In the genomic region with DNA sequence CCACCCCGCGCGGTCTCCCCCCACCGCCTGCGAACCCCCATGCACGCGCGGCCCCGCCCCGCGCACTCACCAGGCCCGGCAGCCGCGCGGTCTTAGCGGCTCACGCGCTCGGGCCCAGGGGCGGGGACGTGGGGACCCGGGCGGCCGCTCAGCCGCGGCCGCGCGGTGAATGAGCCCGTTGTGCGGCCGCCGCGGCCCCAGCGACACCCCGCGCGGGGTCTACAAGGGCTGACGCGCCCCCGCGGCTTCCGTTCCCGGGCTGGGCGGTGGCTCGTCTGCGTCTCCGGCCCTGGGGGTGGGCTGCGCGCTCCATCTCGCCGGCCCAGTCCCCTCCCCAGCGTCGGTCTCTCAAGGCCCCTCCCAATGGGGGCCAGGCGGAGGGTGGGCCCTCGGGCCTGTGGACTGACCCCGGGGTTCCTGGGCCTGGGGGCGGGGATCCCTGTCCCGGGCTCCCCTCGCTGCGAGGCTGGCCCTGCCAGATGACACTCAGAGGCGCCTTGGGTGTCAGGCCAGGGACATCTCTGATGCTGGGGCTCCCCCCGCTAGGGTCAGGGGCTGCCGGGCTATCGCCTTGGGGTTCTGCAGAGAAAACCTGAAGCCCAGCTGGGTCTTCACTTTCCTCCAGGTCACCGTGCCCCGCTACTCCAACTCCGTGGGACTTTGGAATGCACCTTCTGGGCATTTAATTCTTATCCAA, we compare ENCODE assay signal across 10 cellular contexts. TPM values are rescaled to one million over a fixed set of nuclear protein-coding genes. Genes with fewer than 3 reads are reported as not detected.
DNase-seq lines count a peak whose midpoint lies in the region; ATAC-seq, FAIRE-seq and TF ChIP-seq lines count a peak whose summit lies in the region.
"Had no signal": no experiment of that assay in that cellular context is flagged by ENCODE, and none has a peak within 500 bp of the region (broad histone marks: within the 10 kb centered on the region; RNA-seq: fewer than 3 reads in every experiment).

No MANE protein-coding gene starts in this region.

- H3K36me3 Mint-ChIP-seq in CD4-positive, alpha-beta T cell (ENCODE audit: low read depth): no peaks in the 10 kb centered on the region

- H3K27ac ChIP-seq in CD4-positive, alpha-beta T cell (ENCODE audit: low read depth, low read length): no peak overlapping the region
- H3K27ac ChIP-seq in SK-N-MC (no peak overlapping the region), pancreas (no peak overlapping the region)
- H3K27ac ChIP-seq: uterus had no signal

- H3K36me3 ChIP-seq in SK-N-MC (ENCODE audit: insufficient read depth, low read length) (no peaks in the 10 kb centered on the region), pancreas (no peaks in the 10 kb centered on the region)
- H3K36me3 ChIP-seq: uterus had no signal

- DNase-seq in CD4-positive, alpha-beta T cell: no peak
- DNase-seq in SK-N-MC (ENCODE audit: low read depth, low spot score) (no peak), Right ventricle myocardium superior (no peak), pancreas (peak in 3 of 6 donors; percentile 48 to 74 (median 72)), GM12892 (ENCODE audit: insufficient read length) (no peak)
- DNase-seq: NCI-H1694, uterus had no signal

- POLR2A ChIA-PET in CD4-positive, alpha-beta T cell (lab: Charles Lee): no interaction called here

- peaks cover 43% of the 10 kb centered on the region for H3K27me3 ChIP-seq in CD4-positive, alpha-beta T cell (ENCODE audit: control insufficient read depth, insufficient read depth, low read length)
- H3K27me3 ChIP-seq in pancreas: peaks cover 0 to 7% (median 2%) of the 10 kb centered on the region in 4 donors

- H3K4me3 ChIP-seq in SK-N-MC: peak overlapping the region; percentile 33; the same call in 1 of the 2 replicates
- peak overlapping the region in 3 of 4 donors; percentile 14 to 47 (median 39) for H3K4me3 ChIP-seq in pancreas

- H3K9me3 Mint-ChIP-seq in CD4-positive, alpha-beta T cell: no peaks in the 10 kb centered on the region

- no peak for TF ChIP-seq POLR2A in GM12892 (IDR thresholded peaks at IDR 0.05; ENCODE audit: low read depth, low read length)

- no peak for FAIRE-seq in pancreas (lab: Jason Lieb, UNC)
- no peak for FAIRE-seq in GM12892 (lab: Jason Lieb, UNC)

- no peaks in the 10 kb centered on the region for H3K9me3 ChIP-seq in CD4-positive, alpha-beta T cell (ENCODE audit: control insufficient read depth, low read length)
- H3K9me3 ChIP-seq in SK-N-MC (ENCODE audit: low read depth, low read length) (no peaks in the 10 kb centered on the region), pancreas (no peaks in the 10 kb centered on the region)
- H3K9me3 ChIP-seq: uterus had no signal

- CTCF ChIA-PET in CD4-positive, alpha-beta T cell (lab: Charles Lee): interaction anchor here (1.6 kb wide), 1 partner anchor 9 kb away, joined by 3 read pairs; no protein-coding TSS in a partner anchor

- no peak overlapping the region for H3K9ac ChIP-seq in SK-N-MC (ENCODE audit: insufficient read length)

- H3K4me3 Mint-ChIP-seq in CD4-positive, alpha-beta T cell: no peak overlapping the region

- intact Hi-C loops in CD4-positive, alpha-beta T cell (cut with DNase I, micrococcal nuclease): no loop called here
- intact Hi-C loops in Right ventricle myocardium superior (cut with DNase I) (no loop called here), pancreas (cut with DNase I) (no loop called here)

- peaks cover 18 to 20% (median 18%) of the 10 kb centered on the region in 3 donors for H3K4me1 ChIP-seq in pancreas

- WGBS in pancreas, 2 donors: 3 to 7% methylated on average over 36 to 68 of the region's 68 CpGs

- H3K4me1 Mint-ChIP-seq in CD4-positive, alpha-beta T cell (ENCODE audit: low read depth): peaks cover 16% of the 10 kb centered on the region

- peaks cover 21% of the 10 kb centered on the region for H3K27me3 Mint-ChIP-seq in CD4-positive, alpha-beta T cell

- peak; percentile 60 for ATAC-seq in CD4-positive, alpha-beta T cell (ENCODE audit: poor library complexity)
- peak; percentile 32 for ATAC-seq in Right ventricle myocardium superior (ENCODE audit: poor library complexity)
- peak in 1 of 4 donors; percentile 17 for ATAC-seq in pancreas
- ATAC-seq in GM21717 (IDR thresholded peaks at IDR 0.05; ENCODE audit: unreplicated experiment): no peak
- no peak for ATAC-seq in HG03521 (IDR thresholded peaks at IDR 0.05; ENCODE audit: unreplicated experiment)
- no peak for ATAC-seq in GM18909 (IDR thresholded peaks at IDR 0.05; ENCODE audit: poor library complexity, unreplicated experiment)

- no peak overlapping the region for H3K27ac Mint-ChIP-seq in CD4-positive, alpha-beta T cell

- no peak for TF ChIP-seq CTCF in CD4-positive, alpha-beta T cell (IDR thresholded peaks at IDR 0.05)
- TF ChIP-seq CTCF in pancreas (IDR thresholded peaks at IDR 0.05): no peak

RNA-seq across cellular contexts. Expression of a gene that starts 4.3 kb away (rescaled TPM):
- not detected for total RNA-seq in CD4-positive, alpha-beta T cell
- 0.19 TPM for total RNA-seq in Right ventricle myocardium superior
- 1 to 10 TPM in 2 of 6 donors, under 1 TPM in 4; 0.28 to 1.7 (median 0.66) TPM for total RNA-seq in pancreas
- polyA plus RNA-seq in pancreas: 1 to 10 TPM in 1 of 2 donors, under 1 TPM in 1; 0.45 to 1.6 TPM
- 0.36 TPM for polyA plus RNA-seq in GM12892 (2012; ENCODE audit: missing spikeins)

RNA-seq across cellular contexts. Expression of a gene that starts 10.7 kb away (rescaled TPM):
- 10 to 100 TPM; 70.2 to 77.8 TPM for total RNA-seq in CD4-positive, alpha-beta T cell
- total RNA-seq in Right ventricle myocardium superior (8.4 TPM), pancreas (10 to 100 TPM; 17.6 to 33.7 (median 20.2) TPM)
- polyA plus RNA-seq in pancreas: 10 to 100 TPM; 40.7 to 56.9 TPM
- polyA plus RNA-seq in GM12892 (2012; ENCODE audit: missing spikeins): 1.4 TPM

RNA-seq across cellular contexts. Expression of a gene that starts 13.9 kb away (rescaled TPM):
- 10 to 100 TPM; 21.8 to 25.0 TPM for total RNA-seq in CD4-positive, alpha-beta T cell
- total RNA-seq in Right ventricle myocardium superior (22.2 TPM), pancreas (10 to 100 TPM; 25.1 to 41.4 (median 31.1) TPM)
- polyA plus RNA-seq in pancreas: 10 to 100 TPM; 15.4 to 42.8 TPM
- 0.89 TPM for polyA plus RNA-seq in GM12892 (2012; ENCODE audit: missing spikeins)

RNA-seq across cellular contexts. Expression of a gene that starts 24.2 kb away (rescaled TPM):
- total RNA-seq in CD4-positive, alpha-beta T cell: 10 to 100 TPM; 17.6 to 19.2 TPM
- 3.3 TPM for total RNA-seq in Right ventricle myocardium superior
- 10 to 100 TPM in 1 of 6 donors, 1 to 10 TPM in 5; 5.7 to 11.3 (median 7.4) TPM for total RNA-seq in pancreas
- 10 to 100 TPM in 1 of 2 donors, 1 to 10 TPM in 1; 10.0 to 11.7 TPM for polyA plus RNA-seq in pancreas
- 1.3 TPM for polyA plus RNA-seq in GM12892 (2012; ENCODE audit: missing spikeins)

Comparison
In these comparisons a context has a peak if more than half of its experiments do, and no peak if none do; other contexts are left out.
1. ATAC-seq: peak in CD4-positive, alpha-beta T cell (single experiment) and Right ventricle myocardium superior (single experiment); none in GM21717 (single experiment), HG03521 (single experiment) and GM18909 (single experiment).